8 cellular contexts compared by ENCODE assay signal in genomic region chr11:62123669-62124185, GRCh38. TPM values are rescaled to one million over a fixed set of nuclear protein-coding genes. Genes with fewer than 3 reads are reported as not detected.
DNase-seq lines count a peak whose midpoint lies in the region; ATAC-seq and TF ChIP-seq lines count a peak whose summit lies in the region.

INCENP (plus strand) TSS chr11:62124011; CDS start chr11:62128162, 4,151 bp downstream.

- H3K79me2 ChIP-seq in KMS-11 (ENCODE audit: insufficient read depth, low read depth) = peaks cover 50% of the 10 kb centered on the region

- H3K36me3 ChIP-seq in KMS-11 (ENCODE audit: insufficient read depth) = no peaks in the 10 kb centered on the region
- H3K36me3 ChIP-seq in Peyer's patch = peaks cover 0 to 5% (median 0%) of the 10 kb centered on the region in 3 donors
- peaks cover 0 to 8% (median 7%) of the 10 kb centered on the region in 4 donors for H3K36me3 ChIP-seq in esophagus muscularis mucosa
- H3K36me3 ChIP-seq in muscle layer of duodenum (ENCODE audit: control insufficient read depth in 1 of 2, insufficient read depth in 2 of 2, low read length in 2 of 2) = peaks cover 0 to 7% of the 10 kb centered on the region in 2 donors

- peak within 1 kb of the TSS; percentile 73; the same call in 1 of the 2 replicates for H3K9ac ChIP-seq in KMS-11

- H3K4me1 ChIP-seq in KMS-11 (ENCODE audit: low read depth, poor library complexity, severe bottlenecking) = peaks cover 23% of the 10 kb centered on the region
- H3K4me1 ChIP-seq in Peyer's patch = peaks cover 0 to 18% (median 9%) of the 10 kb centered on the region in 4 donors
- H3K4me1 ChIP-seq in esophagus muscularis mucosa = peaks cover 11 to 21% (median 19%) of the 10 kb centered on the region in 4 donors
- peaks cover 0 to 11% of the 10 kb centered on the region in 2 donors for H3K4me1 ChIP-seq in muscle layer of duodenum (ENCODE audit: control insufficient read depth in 1 of 2, insufficient read depth in 2 of 2, low read length in 2 of 2)

- WGBS in esophagus muscularis mucosa = under 1% methylated on average over 23 of the region's 39 CpGs

- no peak for TF ChIP-seq CTCF in KMS-11 (conservative IDR thresholded peaks at IDR 0.05; ENCODE audit: low read depth, low read length)
- TF ChIP-seq CTCF in Peyer's patch (IDR thresholded peaks at IDR 0.05) = peak in 1 of 6 experiments; percentile 1
- no peak for TF ChIP-seq CTCF in esophagus muscularis mucosa (IDR thresholded peaks at IDR 0.05)

- intact Hi-C loops in esophagus muscularis mucosa (cut with DNase I) = no loop called here

- DNase-seq in DMS79 (lab: John Stamatoyannopoulos, UW) = peak; percentile 98
- DNase-seq in Peyer's patch = peak; percentile 94 to 99 (median 94)
- peak; percentile 94 to 95 for DNase-seq in activated T-cell treated with anti-CD3 and anti-CD28 coated beads, Interleukin-2, amount 50 U/mL, for 48 hours
- DNase-seq in esophagus muscularis mucosa (ENCODE audit: extremely low spot score) = peak; percentile 98
- peak; percentile 92 to 94 for DNase-seq in stimulated activated CD8-positive, alpha-beta memory T cell treated with anti-CD3 and anti-CD28 coated beads, Interleukin-7, amount 100 ng/mL, for 4 hours (ENCODE audit: low read depth in 2 of 2)

- H3K4me3 ChIP-seq in KMS-11 (IDR thresholded peaks at IDR 0.05; ENCODE audit: insufficient read depth, low read depth, low read length) (no peak within 1 kb of the TSS), Peyer's patch (peak within 1 kb of the TSS; percentile 85 to 99 (median 86)), esophagus muscularis mucosa (peak within 1 kb of the TSS; percentile 76 to 98 (median 94)), muscle layer of duodenum (ENCODE audit: low read depth in 1 of 2, low read length in 2 of 2) (peak within 1 kb of the TSS; percentile 85 to 91)

- peak; percentile 93 for ATAC-seq in GM21737 (IDR thresholded peaks at IDR 0.05; ENCODE audit: unreplicated experiment)

- no peaks in the 10 kb centered on the region for H3K9me3 ChIP-seq in Peyer's patch
- H3K9me3 ChIP-seq in esophagus muscularis mucosa = no peaks in the 10 kb centered on the region
- H3K9me3 ChIP-seq in muscle layer of duodenum (ENCODE audit: control insufficient read depth in 1 of 2, low read length in 2 of 2) = no peaks in the 10 kb centered on the region

- H4K20me1 ChIP-seq in KMS-11 (ENCODE audit: insufficient read depth) = 0 out of 2 replicates have a peak, but pooled peaks cover 6% of the 10 kb centered on the region

- H2AFZ ChIP-seq in KMS-11 (ENCODE audit: low read depth) = peak within 1 kb of the TSS; percentile 70

- no peak for TF ChIP-seq EP300 in esophagus muscularis mucosa (IDR thresholded peaks at IDR 0.05)

- no peaks in the 10 kb centered on the region for H3K27me3 ChIP-seq in KMS-11 (ENCODE audit: insufficient read depth, low read depth)
- H3K27me3 ChIP-seq in Peyer's patch = no peaks in the 10 kb centered on the region
- no peaks in the 10 kb centered on the region for H3K27me3 ChIP-seq in esophagus muscularis mucosa
- no peaks in the 10 kb centered on the region for H3K27me3 ChIP-seq in muscle layer of duodenum (ENCODE audit: low read depth, low read length)

- H3K4me2 ChIP-seq in KMS-11 = peak within 1 kb of the TSS; percentile 88

- no peak for TF ChIP-seq POLR2A in Peyer's patch (IDR thresholded peaks at IDR 0.05)
- no peak for TF ChIP-seq POLR2A in esophagus muscularis mucosa (IDR thresholded peaks at IDR 0.05; ENCODE audit: low read depth)

- peak within 1 kb of the TSS; percentile 54; the same call in 1 of the 2 replicates for H3K27ac ChIP-seq in KMS-11
- H3K27ac ChIP-seq in Peyer's patch = peak within 1 kb of the TSS; percentile 53 to 78 (median 64)
- H3K27ac ChIP-seq in esophagus muscularis mucosa (replicated peaks in 1 of 4) = peak within 1 kb of the TSS; percentile 59 to 78 (median 72)
- H3K27ac ChIP-seq in muscle layer of duodenum (ENCODE audit: low read length) = peak within 1 kb of the TSS; percentile 67

RNA-seq across cellular contexts. Expression of gene INCENP, which starts in this region (rescaled TPM):
- total RNA-seq in Peyer's patch (100 to 1,000 TPM in 1 of 4 donors, 10 to 100 TPM in 3; 21.4 to 120 (median 31.4) TPM), esophagus muscularis mucosa (10 to 100 TPM; 13.8 to 20.3 (median 16.0) TPM)
